8 cellular contexts compared by ENCODE assay signal in genomic region chr19:9538183-9539058, GRCh38. TPM values are rescaled to one million over a fixed set of nuclear protein-coding genes. Genes with fewer than 3 reads are reported as not detected.
DNase-seq lines count a peak whose midpoint lies in the region; ATAC-seq, FAIRE-seq and TF ChIP-seq lines count a peak whose summit lies in the region.

Gene ZNF426, minus strand, starts transcription at chr19:9538645. Its CDS starts 2,413 bp downstream, at chr19:9536232.

- peaks cover 39% of the 10 kb centered on the region for H3K36me3 Mint-ChIP-seq in activated CD4-positive, alpha-beta memory T cell treated with anti-CD3 and anti-CD28 coated beads for 36 hours

- BruUV-seq in HepG2 (replicated peaks; lab: Mats Ljungman, UMichigan) = TSS peak; percentile 86

- ATAC-seq in HG03175 (IDR thresholded peaks at IDR 0.05; ENCODE audit: unreplicated experiment) (peak; percentile 74), HepG2 (peak; percentile 98)

- peaks cover 31% of the 10 kb centered on the region for H3K9me3 Mint-ChIP-seq in activated CD4-positive, alpha-beta memory T cell treated with anti-CD3 and anti-CD28 coated beads for 36 hours

- H3K27ac Mint-ChIP-seq in activated CD4-positive, alpha-beta memory T cell treated with anti-CD3 and anti-CD28 coated beads for 36 hours = peak within 1 kb of the TSS; percentile 94

- no peaks in the 10 kb centered on the region for H3K9me3 ChIP-seq in HepG2 (ENCODE audit: low read length)

- TF ChIP-seq POLR2A in GM12892 (IDR thresholded peaks at IDR 0.05; ENCODE audit: low read depth, low read length) = peak; percentile 61
- peak; percentile 67 to 80 for TF ChIP-seq POLR2A in HepG2 (IDR thresholded peaks at IDR 0.05; ENCODE audit: insufficient read depth in 1 of 2, low read depth in 2 of 2, low read length in 2 of 2)

- no peak for TF ChIP-seq EP300 in HepG2 (IDR thresholded peaks at IDR 0.05; ENCODE audit: low read depth in 2 of 2, low read length in 2 of 2)
- TF ChIP-seq EP300 in HepG2 (CRISPR knock-in tag; IDR thresholded peaks at IDR 0.05; ENCODE audit: borderline replicate concordance) = peak; percentile 18; the same call in 1 of the 2 replicates

- peaks cover 22% of the 10 kb centered on the region for H3K4me1 ChIP-seq in HepG2 (ENCODE audit: insufficient read depth, low read length)

- peaks cover 13% of the 10 kb centered on the region for H3K79me2 ChIP-seq in HepG2 (ENCODE audit: insufficient read depth, low read length)

- TF ChIP-seq CTCF in dorsolateral prefrontal cortex (IDR thresholded peaks at IDR 0.05 in 54 of 56, conservative IDR thresholded peaks at IDR 0.05 in 2 of 56; ENCODE audit: low read depth in 1 of 56, partially characterized antibody in 56 of 56) (peak in 13 of 56 donors; percentile 5 to 25 (median 11)), HepG2 (CRISPR knock-in tag; IDR thresholded peaks at IDR 0.05) (peak; percentile 8; the same call in 1 of the 2 replicates)

- H3K27me3 Mint-ChIP-seq in activated CD4-positive, alpha-beta memory T cell treated with anti-CD3 and anti-CD28 coated beads for 36 hours = no peaks in the 10 kb centered on the region

- no peak within 1 kb of the TSS for H2AFZ ChIP-seq in HepG2 (ENCODE audit: low read length)

- no peaks in the 10 kb centered on the region for H4K20me1 ChIP-seq in HepG2 (ENCODE audit: insufficient read depth, low read length)

- H3K4me2 ChIP-seq in HepG2 (ENCODE audit: low read depth, low read length) = peak within 1 kb of the TSS; percentile 62

- TF ChIP-seq RAD21 in HepG2 (CRISPR knock-in tag; IDR thresholded peaks at IDR 0.05) = peak; percentile 21; the same call in 1 of the 2 replicates

- peak within 1 kb of the TSS; percentile 57 to 97 (median 83) for H3K4me3 ChIP-seq in dorsolateral prefrontal cortex
- peak within 1 kb of the TSS; percentile 65 to 88 (median 86) for H3K4me3 ChIP-seq in HepG2 (replicated peaks in 1 of 3; ENCODE audit: insufficient read depth in 1 of 3, low read depth in 2 of 3, low read length in 3 of 3)

- CTCF ChIA-PET in activated CD4-positive, alpha-beta memory T cell treated with anti-CD3 and anti-CD28 coated beads for 36 hours (lab: Charles Lee) = no interaction called here
- CTCF ChIA-PET in HepG2 (lab: Yijun Ruan, JAX; ENCODE audit: low intra/inter-chr PET ratio, low total read pairs) = no interaction called here

- 1% methylated on average over 35 of the region's 49 CpGs for WGBS in HepG2 (ENCODE audit: low lambda C conversion rate)

- peaks cover 9% of the 10 kb centered on the region for H3K4me1 Mint-ChIP-seq in activated CD4-positive, alpha-beta memory T cell treated with anti-CD3 and anti-CD28 coated beads for 36 hours (ENCODE audit: low read depth)

- peak within 1 kb of the TSS; percentile 91 for H3K9ac ChIP-seq in HepG2 (ENCODE audit: insufficient read depth, low read depth, low read length)

- DNase-seq in GM12892 (ENCODE audit: insufficient read length) = peak; percentile 71
- peak; percentile 90 for DNase-seq in NCI-H69 (lab: John Stamatoyannopoulos, UW)
- DNase-seq in activated CD4-positive, alpha-beta memory T cell treated with anti-CD3 and anti-CD28 coated beads for 36 hours = peak; percentile 93
- peak; percentile 72 to 90 (median 86) for DNase-seq in dorsolateral prefrontal cortex
- peak; percentile 84 for DNase-seq in HepG2 (ENCODE audit: low spot score)
- peak; percentile 78 for DNase-seq in stimulated activated CD4-positive, alpha-beta T cell treated with anti-CD3 and anti-CD28 coated beads, Interleukin-2, amount 100 ng/mL, for 4 hours (ENCODE audit: low read depth)
- no peak for DNase-seq in NCI-H187 treated with DMSO at 0.1 percent for 48 hours (lab: John Stamatoyannopoulos, UW)

- FAIRE-seq in GM12892 (lab: Jason Lieb, UNC) (peak; percentile 94), HepG2 (lab: Jason Lieb, UNC) (peak; percentile 63)

- H3K4me3 Mint-ChIP-seq in activated CD4-positive, alpha-beta memory T cell treated with anti-CD3 and anti-CD28 coated beads for 36 hours = peak within 1 kb of the TSS; percentile 96

- H3K27me3 ChIP-seq in dorsolateral prefrontal cortex = no peaks in the 10 kb centered on the region
- no peaks in the 10 kb centered on the region; a peak in 1 of 5 replicates for H3K27me3 ChIP-seq in HepG2 (ENCODE audit: control insufficient read depth in 1 of 2, insufficient read depth in 2 of 2, low read length in 2 of 2)

- in situ Hi-C loops in HepG2 (cut with HindIII; ENCODE audit: extremely low pct_ligation_motif_present, low pct_unique_long_range_greater_than_20kb) = no loop called here

- POLR2A ChIA-PET in activated CD4-positive, alpha-beta memory T cell treated with anti-CD3 and anti-CD28 coated beads for 36 hours (lab: Charles Lee) = no interaction called here
- POLR2A ChIA-PET in HepG2 (lab: Yijun Ruan, JAX) = no interaction called here

- H3K27ac ChIP-seq in dorsolateral prefrontal cortex (peak within 1 kb of the TSS; percentile 69 to 98 (median 91)), HepG2 (ENCODE audit: extremely low read length, insufficient read depth, low read length) (peak within 1 kb of the TSS; percentile 89)

- peaks cover 10 to 33% of the 10 kb centered on the region in 2 experiments for H3K36me3 ChIP-seq in HepG2 (replicated peaks in 1 of 2; ENCODE audit: control insufficient read depth in 1 of 2, insufficient read depth in 2 of 2, low read length in 2 of 2)

- intact Hi-C loops in activated CD4-positive, alpha-beta memory T cell treated with anti-CD3 and anti-CD28 coated beads for 36 hours (cut with micrococcal nuclease) = loop anchor here (1.0 to 2.0 kb wide), 3 partner anchors 46 to 706 kb away; partner anchors contain the start of genes MBD3L1, ZNF121, ZNF558 and ZNF699
- intact Hi-C loops in dorsolateral prefrontal cortex (cut with DNase I) (loop anchor here in 1 of 2 donors (2.0 to 5.0 kb wide), 2 partner anchors 44 to 104 kb away; partner anchors contain the start of genes ZNF121 and ZNF266), HepG2 (cut with micrococcal nuclease; ENCODE audit: unreplicated experiment) (loop anchor here (1.0 kb wide), 2 partner anchors 48 to 215 kb away; no protein-coding TSS in a partner anchor)

TF ChIP-seq in HepG2, 621 proteins besides CTCF, POLR2A, EP300 and RAD21 (continues in another document):
- TF ChIP-seq, protein P1, sequence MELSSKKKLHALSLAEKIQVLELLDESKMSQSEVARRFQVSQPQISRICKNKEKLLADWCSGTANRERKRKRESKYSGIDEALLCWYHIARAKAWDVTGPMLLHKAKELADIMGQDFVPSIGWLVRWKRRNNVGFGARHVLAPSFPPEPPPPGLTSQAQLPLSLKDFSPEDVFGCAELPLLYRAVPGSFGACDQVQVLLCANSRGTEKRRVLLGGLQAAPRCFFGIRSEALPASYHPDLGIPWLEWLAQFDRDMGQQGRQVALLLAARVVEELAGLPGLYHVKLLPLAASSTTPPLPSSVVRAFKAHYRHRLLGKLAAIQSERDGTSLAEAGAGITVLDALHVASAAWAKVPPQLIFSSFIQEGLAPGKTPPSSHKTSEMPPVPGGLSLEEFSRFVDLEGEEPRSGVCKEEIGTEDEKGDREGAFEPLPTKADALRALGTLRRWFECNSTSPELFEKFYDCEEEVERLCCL (CRISPR knock-in tag; IDR thresholded peaks at IDR 0.05; ENCODE audit: borderline replicate concordance) = no peak
- peak; percentile 65; the same call in 1 of the 2 replicates for TF ChIP-seq RBAK (CRISPR knock-in tag; IDR thresholded peaks at IDR 0.05)
- 0 out of 2 replicates have a peak, but pooled peaks have one; percentile 61 for TF ChIP-seq KDM4B (CRISPR knock-in tag; IDR thresholded peaks at IDR 0.05)

RNA-seq across cellular contexts. Expression of gene ZNF426, which starts in this region (rescaled TPM):
- polyA plus RNA-seq in GM12892 (2012; ENCODE audit: missing spikeins) = 3.6 TPM
- total RNA-seq in activated CD4-positive, alpha-beta memory T cell treated with anti-CD3 and anti-CD28 coated beads for 36 hours = 10 to 100 TPM; 11.4 to 12.5 TPM
- total RNA-seq in dorsolateral prefrontal cortex (10 to 100 TPM; 12.8 to 23.7 (median 18.0) TPM), HepG2 (2016; rRNA removed; fragmentation: Illumina TruSeq; extraction: Trizol) (14.9 and 20.6 TPM in 2 replicates)
- total RNA-seq in HepG2 (2016; cell fraction: cytosol; rRNA removed; fragmentation: Illumina TruSeq; extraction: Trizol; ENCODE audit: low read depth) = 1.9 TPM in 2 replicates
- 13.9 and 20.1 TPM in 2 replicates for total RNA-seq in HepG2 (2016; cell fraction: insoluble cytoplasmic fraction; rRNA removed; fragmentation: Illumina TruSeq; extraction: Trizol)
- 6.3 and 6.5 TPM in 2 replicates for total RNA-seq in HepG2 (2016; cell fraction: membrane; rRNA removed; fragmentation: Illumina TruSeq; extraction: Trizol)
- 10.9 and 12.6 TPM in 2 replicates for total RNA-seq in HepG2 (2016; cell fraction: nucleus; rRNA removed; fragmentation: Illumina TruSeq; extraction: Trizol)
- 3.8 and 4.0 TPM in 2 replicates for polyA plus RNA-seq in HepG2 (2011; rRNA removed)
- 2.3 and 3.0 TPM in 2 replicates for polyA plus RNA-seq in HepG2 (2011; cell fraction: cytosol; rRNA removed)
- 3.2 and 4.7 TPM in 2 replicates for polyA plus RNA-seq in HepG2 (2011; cell fraction: nucleus; rRNA removed)
- 3.5 and 4.5 TPM in 2 replicates for polyA plus RNA-seq in HepG2 (2012)
- polyA plus RNA-seq in HepG2 (2016; cell fraction: cytosol; fragmentation: Illumina TruSeq; extraction: Trizol; ENCODE audit: low read depth) = 0.40 and 0.57 TPM in 2 replicates
- 6.6 and 7.9 TPM in 2 replicates for polyA plus RNA-seq in HepG2 (2016; cell fraction: insoluble cytoplasmic fraction; fragmentation: Illumina TruSeq; extraction: Trizol; ENCODE audit: low read depth)
- polyA plus RNA-seq in HepG2 (2016; cell fraction: membrane; fragmentation: Illumina TruSeq; extraction: Trizol; ENCODE audit: low read depth) = 1.2 and 1.7 TPM in 2 replicates
- 8.5 and 9.6 TPM in 2 replicates for polyA plus RNA-seq in HepG2 (2016; cell fraction: nucleus; fragmentation: Illumina TruSeq; extraction: Trizol; ENCODE audit: insufficient read depth, low read depth)
- polyA minus RNA-seq in HepG2 (2011; rRNA and poly(A)+ RNA removed; ENCODE audit: low replicate concordance) = 7.1 and 7.9 TPM in 2 replicates
- 6.6 and 7.6 TPM in 2 replicates for polyA minus RNA-seq in HepG2 (2011; cell fraction: cytosol; rRNA and poly(A)+ RNA removed)
- polyA minus RNA-seq in HepG2 (2011; cell fraction: nucleus; rRNA and poly(A)+ RNA removed) = 15.1 and 16.7 TPM in 2 replicates
